1 cellular context compared by ENCODE assay signal in the genomic region with DNA sequence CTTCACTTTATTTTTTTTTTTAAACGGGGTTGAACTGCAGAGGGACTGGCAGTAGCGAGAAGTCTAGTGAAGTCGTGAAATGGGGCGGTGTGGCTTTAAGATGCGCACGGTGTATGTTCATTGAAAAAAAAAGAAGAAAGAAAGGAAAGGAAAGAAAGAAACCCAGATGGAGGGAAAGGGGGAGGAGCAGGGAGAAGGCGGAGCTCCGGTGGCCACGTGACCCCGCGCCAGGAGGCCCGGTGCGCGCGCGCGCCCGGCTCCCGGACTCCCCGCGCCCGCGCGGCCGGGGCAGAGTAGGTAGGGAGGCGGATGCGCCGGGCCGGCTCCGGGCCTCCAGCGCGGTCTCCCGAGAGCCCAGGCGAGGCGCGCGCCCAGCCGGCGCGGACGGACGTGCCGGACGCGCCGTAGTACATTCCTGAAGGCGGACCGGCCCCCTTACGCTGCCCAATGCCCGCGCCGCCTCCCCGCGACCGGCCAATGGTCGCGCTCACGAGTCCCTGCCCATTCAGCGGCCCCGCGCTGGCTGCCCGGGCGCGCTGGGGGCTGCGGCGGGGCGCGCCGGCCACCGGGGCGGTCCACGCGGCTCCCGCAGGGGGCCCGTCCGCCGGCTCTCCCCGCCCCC.
A peak's percentile ranks its signal among the peaks of the same experiment; 100 is the strongest.
TF ChIP-seq lines count a peak whose summit lies in the region.

No MANE protein-coding gene starts in this region.

TF ChIP-seq in GM12878, 131 proteins besides CTCF, POLR2A, EP300 and RAD21 (continued from another document):
- TF ChIP-seq ZBTB40 (IDR thresholded peaks at IDR 0.05; ENCODE audit: borderline replicate concordance) (no peak), POLR2AphosphoS2 (IDR thresholded peaks at IDR 0.05; ENCODE audit: low read depth, low read length) (peak; percentile 67; the same call in 1 of the 2 replicates), RB1 (IDR thresholded peaks at IDR 0.05; ENCODE audit: borderline replicate concordance) (peak; percentile 85), CUX1 (IDR thresholded peaks at IDR 0.05; ENCODE audit: insufficient replicate concordance, low read depth, low read length) (no peak), RUNX3 (IDR thresholded peaks at IDR 0.05; ENCODE audit: low read length) (no peak), BHLHE40 (IDR thresholded peaks at IDR 0.05; ENCODE audit: borderline replicate concordance in 1 of 2, low read depth in 2 of 2, low read length in 1 of 2) (peak; percentile 6 to 87; a peak in 3 of 4 replicates), TAF1 (IDR thresholded peaks at IDR 0.05; ENCODE audit: borderline replicate concordance, low read depth, low read length) (no peak), MTA3 (IDR thresholded peaks at IDR 0.05; ENCODE audit: borderline replicate concordance, low read length) (no peak), NR2F1 (conservative IDR thresholded peaks at IDR 0.05) (0 out of 2 replicates have a peak, but pooled peaks have one; percentile 32), POU2F2 (IDR thresholded peaks at IDR 0.05; ENCODE audit: borderline replicate concordance, low read depth, low read length) (0 out of 3 replicates have a peak, but pooled peaks have one; percentile 19), MTA2 (IDR thresholded peaks at IDR 0.05; ENCODE audit: low read depth) (no peak), ZZZ3 (IDR thresholded peaks at IDR 0.05; ENCODE audit: control insufficient read depth, insufficient read length, low read depth) (no peak), E2F8 (IDR thresholded peaks at IDR 0.05; ENCODE audit: low read depth, partially characterized antibody) (no peak), HDAC2 (IDR thresholded peaks at IDR 0.05) (no peak)
- TF ChIP-seq, protein P1, sequence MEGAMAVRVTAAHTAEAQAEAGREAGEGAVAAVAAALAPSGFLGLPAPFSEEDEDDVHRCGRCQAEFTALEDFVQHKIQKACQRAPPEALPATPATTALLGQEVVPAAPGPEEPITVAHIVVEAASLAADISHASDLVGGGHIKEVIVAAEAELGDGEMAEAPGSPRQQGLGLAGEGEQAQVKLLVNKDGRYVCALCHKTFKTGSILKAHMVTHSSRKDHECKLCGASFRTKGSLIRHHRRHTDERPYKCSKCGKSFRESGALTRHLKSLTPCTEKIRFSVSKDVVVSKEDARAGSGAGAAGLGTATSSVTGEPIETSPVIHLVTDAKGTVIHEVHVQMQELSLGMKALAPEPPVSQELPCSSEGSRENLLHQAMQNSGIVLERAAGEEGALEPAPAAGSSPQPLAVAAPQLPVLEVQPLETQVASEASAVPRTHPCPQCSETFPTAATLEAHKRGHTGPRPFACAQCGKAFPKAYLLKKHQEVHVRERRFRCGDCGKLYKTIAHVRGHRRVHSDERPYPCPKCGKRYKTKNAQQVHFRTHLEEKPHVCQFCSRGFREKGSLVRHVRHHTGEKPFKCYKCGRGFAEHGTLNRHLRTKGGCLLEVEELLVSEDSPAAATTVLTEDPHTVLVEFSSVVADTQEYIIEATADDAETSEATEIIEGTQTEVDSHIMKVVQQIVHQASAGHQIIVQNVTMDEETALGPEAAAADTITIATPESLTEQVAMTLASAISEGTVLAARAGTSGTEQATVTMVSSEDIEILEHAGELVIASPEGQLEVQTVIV (IDR thresholded peaks at IDR 0.05; ENCODE audit: borderline replicate concordance, partially characterized antibody), result no peak
- TF ChIP-seq, protein P2, sequence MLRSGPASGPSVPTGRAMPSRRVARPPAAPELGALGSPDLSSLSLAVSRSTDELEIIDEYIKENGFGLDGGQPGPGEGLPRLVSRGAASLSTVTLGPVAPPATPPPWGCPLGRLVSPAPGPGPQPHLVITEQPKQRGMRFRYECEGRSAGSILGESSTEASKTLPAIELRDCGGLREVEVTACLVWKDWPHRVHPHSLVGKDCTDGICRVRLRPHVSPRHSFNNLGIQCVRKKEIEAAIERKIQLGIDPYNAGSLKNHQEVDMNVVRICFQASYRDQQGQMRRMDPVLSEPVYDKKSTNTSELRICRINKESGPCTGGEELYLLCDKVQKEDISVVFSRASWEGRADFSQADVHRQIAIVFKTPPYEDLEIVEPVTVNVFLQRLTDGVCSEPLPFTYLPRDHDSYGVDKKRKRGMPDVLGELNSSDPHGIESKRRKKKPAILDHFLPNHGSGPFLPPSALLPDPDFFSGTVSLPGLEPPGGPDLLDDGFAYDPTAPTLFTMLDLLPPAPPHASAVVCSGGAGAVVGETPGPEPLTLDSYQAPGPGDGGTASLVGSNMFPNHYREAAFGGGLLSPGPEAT (IDR thresholded peaks at IDR 0.05; ENCODE audit: low read depth), result peak; percentile 23; the same call in 1 of the 2 replicates
- TF ChIP-seq, protein P3, sequence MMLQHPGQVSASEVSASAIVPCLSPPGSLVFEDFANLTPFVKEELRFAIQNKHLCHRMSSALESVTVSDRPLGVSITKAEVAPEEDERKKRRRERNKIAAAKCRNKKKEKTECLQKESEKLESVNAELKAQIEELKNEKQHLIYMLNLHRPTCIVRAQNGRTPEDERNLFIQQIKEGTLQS (IDR thresholded peaks at IDR 0.05; ENCODE audit: borderline replicate concordance, extremely low read depth, low read depth, low read length), result peak; percentile 68; the same call in 1 of the 2 replicates
